Comparison of ENCODE assay signal across 9 cellular contexts in the genomic region with DNA sequence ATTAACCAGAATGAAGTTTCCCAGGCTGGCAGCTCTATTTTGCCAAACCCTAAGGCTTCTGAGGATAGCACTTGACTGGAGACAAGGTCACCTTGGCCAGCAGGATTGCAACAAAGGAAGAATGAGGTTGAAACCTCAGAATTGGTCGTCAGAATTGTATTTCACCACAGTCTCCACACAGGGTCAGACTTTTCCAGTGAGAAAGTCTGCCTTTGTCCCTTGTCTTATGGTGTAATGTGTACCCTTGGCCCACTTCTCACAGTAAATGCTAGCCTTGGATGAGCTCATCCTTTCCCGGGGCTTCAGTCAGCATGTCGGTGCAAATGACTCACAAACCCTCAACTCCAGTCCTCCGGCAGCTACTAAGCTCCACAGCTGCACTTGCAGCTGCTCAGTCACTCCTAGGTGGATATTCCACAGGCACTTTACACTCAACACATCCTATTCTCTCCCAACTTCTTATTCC. TPM values are rescaled to one million over a fixed set of nuclear protein-coding genes. Genes with fewer than 3 reads are reported as not detected.
DNase-seq lines count a peak whose midpoint lies in the region; ATAC-seq, FAIRE-seq and TF ChIP-seq lines count a peak whose summit lies in the region.
"Had no signal": no experiment of that assay in that cellular context is flagged by ENCODE, and none has a peak within 500 bp of the region (broad histone marks: within the 10 kb centered on the region; RNA-seq: fewer than 3 reads in every experiment).

No MANE protein-coding gene starts in this region.

- no peak overlapping the region for H2BK120ac ChIP-seq in mesendoderm (ENCODE audit: low read depth, low read length)

- no peak overlapping the region for H3K56ac ChIP-seq in mesendoderm (ENCODE audit: low read length)

- H3K4me3 ChIP-seq in mesendoderm (ENCODE audit: low read length) (no peak overlapping the region), neural progenitor cell (no peak overlapping the region)

- no peaks in the 10 kb centered on the region for H3K9me3 Mint-ChIP-seq in neural progenitor cell
- H3K9me3 Mint-ChIP-seq: activated naive CD4-positive, alpha-beta T cell treated with anti-CD3 and anti-CD28 coated beads, Interleukin-2, amount 50 U/mL, for 24 hours had no signal

- H3K79me1 ChIP-seq in mesendoderm (ENCODE audit: low read length): no peaks in the 10 kb centered on the region

- intact Hi-C loops in Right ventricle myocardium inferior (cut with DNase I): no loop called here
- intact Hi-C loops in cardiac septum (cut with DNase I): loop anchor here (10.0 kb wide), 1 partner anchor 600 kb away; no protein-coding TSS in a partner anchor

- no peak for TF ChIP-seq CTCF in neural progenitor cell (IDR thresholded peaks at IDR 0.05)

- H3K27me3 ChIP-seq in mesendoderm (ENCODE audit: insufficient read depth, low read length, poor library complexity) (no peaks in the 10 kb centered on the region), neural progenitor cell (no peaks in the 10 kb centered on the region)

- H3K36me3 ChIP-seq in mesendoderm (ENCODE audit: control insufficient read depth, insufficient read depth, low read length): peaks cover 2% of the 10 kb centered on the region
- H3K36me3 ChIP-seq in neural progenitor cell: peaks cover 8% of the 10 kb centered on the region

- H3K9ac ChIP-seq in mesendoderm (ENCODE audit: low read length) (no peak overlapping the region), neural progenitor cell (no peak overlapping the region)

- ATAC-seq in Right ventricle myocardium inferior: peak; percentile 94
- no peak for ATAC-seq in HG02938 (IDR thresholded peaks at IDR 0.05; ENCODE audit: unreplicated experiment)

- H3K9me3 ChIP-seq in neural progenitor cell (ENCODE audit: low read depth): no peaks in the 10 kb centered on the region

- no peak overlapping the region for H3K27ac Mint-ChIP-seq in neural progenitor cell
- H3K27ac Mint-ChIP-seq: activated naive CD4-positive, alpha-beta T cell treated with anti-CD3 and anti-CD28 coated beads, Interleukin-2, amount 50 U/mL, for 24 hours had no signal

- peaks cover 21% of the 10 kb centered on the region for H3K4me1 Mint-ChIP-seq in neural progenitor cell

- H3K79me2 ChIP-seq in mesendoderm (ENCODE audit: control insufficient read depth, insufficient read depth, low read length): no peaks in the 10 kb centered on the region
- H3K79me2 ChIP-seq in neural progenitor cell (ENCODE audit: low read depth): no peaks in the 10 kb centered on the region

- peaks cover 2% of the 10 kb centered on the region for H3K27me3 Mint-ChIP-seq in neural progenitor cell (ENCODE audit: insufficient read depth, low read depth)
- H3K27me3 Mint-ChIP-seq: activated naive CD4-positive, alpha-beta T cell treated with anti-CD3 and anti-CD28 coated beads, Interleukin-2, amount 50 U/mL, for 24 hours had no signal

- no peak for FAIRE-seq in urothelium cell line (lab: Jason Lieb, UNC)

- no peak overlapping the region for H4K8ac ChIP-seq in mesendoderm (ENCODE audit: low read depth, low read length)

- H2AFZ ChIP-seq in neural progenitor cell (replicated peaks): no peak overlapping the region

- no peak overlapping the region for H3K4me3 Mint-ChIP-seq in neural progenitor cell
- H3K4me3 Mint-ChIP-seq: activated naive CD4-positive, alpha-beta T cell treated with anti-CD3 and anti-CD28 coated beads, Interleukin-2, amount 50 U/mL, for 24 hours had no signal

- H4K5ac ChIP-seq in mesendoderm (ENCODE audit: low read length): no peak overlapping the region

- no peak overlapping the region for H2BK15ac ChIP-seq in mesendoderm (replicated peaks; ENCODE audit: low read depth)

- no peak overlapping the region for H3K4ac ChIP-seq in mesendoderm (ENCODE audit: low read depth, low read length)

- H3K4me2 ChIP-seq in mesendoderm (ENCODE audit: low read length): no peak overlapping the region
- no peak overlapping the region for H3K4me2 ChIP-seq in neural progenitor cell

- H3K27ac ChIP-seq in mesendoderm (ENCODE audit: low read depth, low read length): no peak overlapping the region
- no peak overlapping the region for H3K27ac ChIP-seq in neural progenitor cell

- no CpG with 5 or more reads among the region's 4 CpGs for WGBS in mesendoderm (ENCODE audit: extremely low coverage, insufficient coverage, low lambda C conversion rate)

- peaks cover 2% of the 10 kb centered on the region for H3K36me3 Mint-ChIP-seq in neural progenitor cell

- no peak overlapping the region for H3K23ac ChIP-seq in mesendoderm (ENCODE audit: low read length)

- no peaks in the 10 kb centered on the region for H4K20me1 ChIP-seq in neural progenitor cell (ENCODE audit: low read depth)

- H3K18ac ChIP-seq in mesendoderm (ENCODE audit: low read length): no peak overlapping the region

- DNase-seq in Right ventricle myocardium inferior (ENCODE audit: missing footprints) (no peak), cardiac septum (ENCODE audit: low spot score) (no peak), RPMI7951 (ENCODE audit: low read depth) (peak; percentile 99), dermis blood vessel endothelial cell (peak; percentile 98), mesendoderm (peak; percentile 94), urothelium cell line (ENCODE audit: low spot score) (peak; percentile 81), neural progenitor cell (ENCODE audit: low spot score) (no peak)

- H2AK5ac ChIP-seq in mesendoderm (ENCODE audit: low read length): no peak overlapping the region

- H2BK5ac ChIP-seq in mesendoderm (ENCODE audit: low read length): no peak overlapping the region

- H3K4me1 ChIP-seq in mesendoderm (ENCODE audit: control insufficient read depth, low read depth, low read length) (no peaks in the 10 kb centered on the region), neural progenitor cell (peaks cover 9% of the 10 kb centered on the region)

- H3F3A ChIP-seq in neural progenitor cell (ENCODE audit: low read depth): peaks cover 10% of the 10 kb centered on the region

RNA-seq across cellular contexts. Expression of gene SSR3, which starts 19.7 kb away (rescaled TPM):
- total RNA-seq in Right ventricle myocardium inferior (195 TPM), cardiac septum (155 TPM), dermis blood vessel endothelial cell (290 and 364 TPM in 2 replicates), neural progenitor cell (ENCODE audit: low replicate concordance) (114 and 142 TPM in 2 replicates)
- 287 and 330 TPM in 2 replicates for total RNA-seq in RPMI7951 (2014; rRNA removed; shearing (Covaris generic))
- 184 TPM for polyA plus RNA-seq in mesendoderm (2013, experiment 1 of 2)
- polyA plus RNA-seq in mesendoderm (2013, experiment 2 of 2): 182 TPM

Comparison
In these comparisons a context has a peak if more than half of its experiments do, and no peak if none do; other contexts are left out.
1. DNase-seq: peak in RPMI7951 (single experiment), dermis blood vessel endothelial cell (single experiment), mesendoderm (single experiment) and urothelium cell line (single experiment); none in Right ventricle myocardium inferior (single experiment), cardiac septum (single experiment) and neural progenitor cell (single experiment).